ENCODE assay signal across 1 cellular context in the genomic region with DNA sequence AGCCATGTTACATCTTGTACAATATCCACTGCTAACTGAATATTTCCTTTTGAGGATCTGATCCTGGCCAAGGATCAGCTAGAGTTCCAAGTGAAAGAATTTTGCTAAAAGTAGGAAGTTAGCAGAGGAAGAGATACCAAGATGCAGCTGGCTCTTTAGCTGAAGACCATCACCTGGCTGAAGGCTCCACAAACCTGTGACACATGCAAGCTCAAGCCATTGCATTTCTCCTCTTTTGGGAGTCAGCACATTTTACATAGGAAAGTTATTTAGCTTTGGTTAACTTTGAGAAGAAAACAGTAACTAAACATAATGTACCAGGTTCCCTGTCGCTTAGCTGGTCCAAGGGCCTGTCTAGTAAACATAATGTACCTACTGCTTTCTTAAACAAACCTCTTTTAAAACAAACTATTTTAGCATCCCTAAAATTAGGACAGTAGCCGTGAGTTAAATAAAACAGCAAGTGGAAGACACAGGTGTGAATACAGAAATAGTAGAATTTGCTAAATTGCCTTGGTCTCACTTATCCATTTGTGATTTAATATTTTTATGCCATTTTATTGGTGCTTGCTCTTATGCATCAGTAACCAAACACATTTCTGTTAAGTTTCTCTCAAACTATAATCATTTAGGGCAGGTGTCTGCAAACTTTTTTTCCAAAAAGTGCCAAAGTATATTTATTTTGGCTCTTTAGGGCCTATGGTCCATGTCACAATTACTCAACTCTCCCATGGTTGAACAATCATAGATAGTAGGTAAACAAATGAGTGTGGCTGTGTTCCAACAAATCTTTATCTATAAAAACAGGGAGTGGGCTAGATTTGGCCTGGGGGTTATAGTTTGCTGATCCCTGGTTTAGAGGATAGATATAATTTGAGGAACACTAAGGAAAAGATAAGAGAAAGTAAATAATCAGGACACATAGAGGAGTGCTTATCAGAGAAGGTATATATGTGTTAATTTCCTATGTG.
TF ChIP-seq lines count a peak whose summit lies in the region.

No MANE protein-coding gene starts in this region.

TF ChIP-seq in endothelial cell of umbilical vein, 7 proteins besides CTCF, POLR2A, EP300 and RAD21:
- TF ChIP-seq FOS (IDR thresholded peaks at IDR 0.05; ENCODE audit: borderline replicate concordance, insufficient read depth, low read length) (no peak), MAX (IDR thresholded peaks at IDR 0.05; ENCODE audit: insufficient read depth, insufficient read length) (no peak), MYC (IDR thresholded peaks at IDR 0.05; ENCODE audit: low read depth, low read length) (no peak), GATA2 (IDR thresholded peaks at IDR 0.05; ENCODE audit: insufficient read depth, insufficient read length, low read depth, low read length) (no peak), POLR2AphosphoS5 (IDR thresholded peaks at IDR 0.05; ENCODE audit: insufficient read depth, low read depth, low read length) (no peak), EZH2 (IDR thresholded peaks at IDR 0.05; ENCODE audit: borderline replicate concordance, low read depth, low read length, severe bottlenecking) (no peak), JUN (IDR thresholded peaks at IDR 0.05; ENCODE audit: borderline replicate concordance, insufficient read depth, insufficient read length, low read depth) (no peak)
